16 cellular contexts compared by ENCODE assay signal in genomic region chr3:17755836-17756235, GRCh38. TPM values are rescaled to one million over a fixed set of nuclear protein-coding genes. Genes with fewer than 3 reads are reported as not detected.
DNase-seq lines count a peak whose midpoint lies in the region; ATAC-seq, FAIRE-seq and TF ChIP-seq lines count a peak whose summit lies in the region.
"Had no signal": no experiment of that assay in that cellular context is flagged by ENCODE, and none has a peak within 500 bp of the region (broad histone marks: within the 10 kb centered on the region; RNA-seq: fewer than 3 reads in every experiment).

No MANE protein-coding gene starts in this region.

- TF ChIP-seq CTCF in K562 (IDR thresholded peaks at IDR 0.05 in 2 of 3, conservative IDR thresholded peaks at IDR 0.05 in 1 of 3; ENCODE audit: insufficient read depth in 2 of 3, low read depth in 1 of 3, low read length in 3 of 3) (no peak), upper lobe of left lung (IDR thresholded peaks at IDR 0.05) (no peak)

- no peaks in the 10 kb centered on the region for H4K20me1 ChIP-seq in K562 (replicated peaks; ENCODE audit: control insufficient read depth, insufficient read depth, low read length)

- TF ChIP-seq POLR2A in K562 (conservative IDR thresholded peaks at IDR 0.05) (no peak), upper lobe of left lung (IDR thresholded peaks at IDR 0.05) (no peak)

- ATAC-seq in GM18511 (IDR thresholded peaks at IDR 0.05; ENCODE audit: unreplicated experiment) (peak; percentile 77), GM21528 (IDR thresholded peaks at IDR 0.05; ENCODE audit: low FRiP score, unreplicated experiment) (peak; percentile 70), HG03159 (IDR thresholded peaks at IDR 0.05; ENCODE audit: unreplicated experiment) (peak; percentile 53), K562 (no peak), upper lobe of left lung (ENCODE audit: low FRiP score in 2 of 2) (no peak), HG02642 (IDR thresholded peaks at IDR 0.05; ENCODE audit: poor library complexity, unreplicated experiment) (no peak)

- H3K9me3 ChIP-seq in K562 (replicated peaks; ENCODE audit: control insufficient read depth, insufficient read depth, low read depth, low read length): no peaks in the 10 kb centered on the region
- no peaks in the 10 kb centered on the region for H3K9me3 ChIP-seq in upper lobe of left lung

- no TSS peak for BruUV-seq in K562 (replicated peaks; lab: Mats Ljungman, UMichigan)

- FAIRE-seq in K562 (lab: Jason Lieb, UNC) (no peak), frontal cortex (lab: Jason Lieb, UNC) (no peak)

- H3K9me1 ChIP-seq in K562 (ENCODE audit: control insufficient read depth, insufficient read depth, low read length): no peaks in the 10 kb centered on the region

- CTCF ChIA-PET in K562 (lab: Yijun Ruan, JAX; ENCODE audit: low intra/inter-chr PET ratio): no interaction called here

- WGBS in K562 (ENCODE audit: insufficient coverage, low coverage, missing lambda C conversion rate): 8% methylated on average over 1 of the region's 1 CpG
- WGBS in upper lobe of left lung, 2 donors: 63 to 89% methylated on average over 1 of the region's 1 CpG

- no peaks in the 10 kb centered on the region for H3K27me3 ChIP-seq in K562 (ENCODE audit: control insufficient read depth in 2 of 2, insufficient read depth in 2 of 2, low read length in 2 of 2)
- no peaks in the 10 kb centered on the region for H3K27me3 ChIP-seq in upper lobe of left lung
- H3K27me3 ChIP-seq: brain microvascular endothelial cell had no signal

- no peaks in the 10 kb centered on the region for H3K79me2 ChIP-seq in K562 (ENCODE audit: control insufficient read depth, insufficient read depth, low read length)
- H3K79me2 ChIP-seq: parathyroid adenoma had no signal

- TF ChIP-seq EP300 in K562 (IDR thresholded peaks at IDR 0.05; ENCODE audit: low read length): no peak
- TF ChIP-seq EP300 in upper lobe of left lung (IDR thresholded peaks at IDR 0.05): no peak

- in situ Hi-C loops in K562 (cut with MboI): no loop called here

- H3K4me3 ChIP-seq in K562: no peak overlapping the region
- H3K4me3 ChIP-seq in upper lobe of left lung: no peak overlapping the region

- H3K4me2 ChIP-seq in K562 (ENCODE audit: insufficient read depth, low read length): no peak overlapping the region

- no peak overlapping the region for H3K27ac ChIP-seq in K562 (ENCODE audit: extremely low read depth, low read depth, low read length)
- no peak overlapping the region for H3K27ac ChIP-seq in upper lobe of left lung
- H3K27ac ChIP-seq: brain microvascular endothelial cell, parathyroid adenoma had no signal

- no peaks in the 10 kb centered on the region for H3K36me3 ChIP-seq in K562 (ENCODE audit: control insufficient read depth, insufficient read depth, low read length)
- H3K36me3 ChIP-seq in upper lobe of left lung: no peaks in the 10 kb centered on the region
- H3K36me3 ChIP-seq: brain microvascular endothelial cell had no signal

- no peak for TF ChIP-seq RAD21 in K562 (CRISPR knock-in tag; conservative IDR thresholded peaks at IDR 0.05 in 1 of 2, IDR thresholded peaks at IDR 0.05 in 1 of 2)

- no peak overlapping the region for H3K9ac ChIP-seq in K562 (ENCODE audit: insufficient read depth in 1 of 2, low read depth in 2 of 2, low read length in 2 of 2)
- H3K9ac ChIP-seq: parathyroid adenoma had no signal

- 0 out of 2 replicates have a peak overlapping the region, but pooled peaks have one; percentile 6 for H2AFZ ChIP-seq in K562 (ENCODE audit: low read depth, low read length)
- H2AFZ ChIP-seq: parathyroid adenoma had no signal

- H3K4me1 ChIP-seq in K562 (replicated peaks in 1 of 2; ENCODE audit: control insufficient read depth in 2 of 2, insufficient read depth in 2 of 2, low read length in 2 of 2) (peaks cover 3 to 15% of the 10 kb centered on the region in 2 experiments; a peak in 4 of 5 replicates), upper lobe of left lung (peaks cover 0 to 3% (median 0%) of the 10 kb centered on the region in 4 donors)
- H3K4me1 ChIP-seq: parathyroid adenoma had no signal

- intact Hi-C loops in K562 (cut with micrococcal nuclease): no loop called here

- DNase-seq in K562 (ENCODE audit: extremely low read depth in 1 of 4, low spot score in 3 of 4) (no peak), frontal cortex (ENCODE audit: low spot score in 2 of 2) (no peak), COLO668 (lab: John Stamatoyannopoulos, UW; ENCODE audit: unreplicated experiment) (no peak), upper lobe of left lung (no peak)
- DNase-seq: activated CD4-positive, alpha-beta T cell treated with anti-CD3 and anti-CD28 coated beads, Interleukin-2, amount 50 U/mL, for 48 hours; activated T-cell treated with anti-CD3 and anti-CD28 coated beads, Interleukin-2, amount 50 U/mL, for 48 hours; brain microvascular endothelial cell; COR-L47; NCI-H2227 treated with DMSO at 0.1 percent for 48 hours; stimulated activated CD4-positive, alpha-beta T cell treated with anti-CD3 and anti-CD28 coated beads, Interleukin-4, amount 100 ng/mL, for 24 hours; T-cell had no signal

- POLR2A ChIA-PET in K562 (lab: Yijun Ruan, JAX): interaction anchor here (0.9 to 1.5 kb wide), 3 partner anchors 13 to 14 kb away, joined by 3 to 6 read pairs (median 4); partner anchors contain the start of gene TBC1D5

TF ChIP-seq in K562, 482 proteins besides CTCF, POLR2A, EP300 and RAD21:
- no peak for TF ChIP-seq GTF3C2 (IDR thresholded peaks at IDR 0.05; ENCODE audit: borderline replicate concordance, extremely low read depth, insufficient read length)
- no peak for TF ChIP-seq PHF21A (IDR thresholded peaks at IDR 0.05; ENCODE audit: borderline replicate concordance, low read depth)
- TF ChIP-seq SPI1 (IDR thresholded peaks at IDR 0.05; ENCODE audit: borderline replicate concordance, low read depth, low read length): peak; percentile 12; the same call in 1 of the 2 replicates
- TF ChIP-seq BRF1 (IDR thresholded peaks at IDR 0.05; ENCODE audit: borderline replicate concordance, extremely low read depth, insufficient read length): no peak
- no peak for TF ChIP-seq JUNB (CRISPR knock-in tag; conservative IDR thresholded peaks at IDR 0.05)
- TF ChIP-seq CBFA2T2 (conservative IDR thresholded peaks at IDR 0.05): no peak
- no peak for TF ChIP-seq TCF3 (CRISPR knock-in tag; IDR thresholded peaks at IDR 0.05)
TF ChIP-seq in K562: peak in this region for 1.

RNA-seq across cellular contexts. Expression of gene TBC1D5, which starts 13.4 kb away (rescaled TPM):
- total RNA-seq in K562 (2011; cell fraction: chromatin; rRNA removed; ENCODE audit: low replicate concordance): 37.2 and 85.0 TPM in 2 replicates
- total RNA-seq in K562 (2011; cell fraction: nucleolus; rRNA removed): 19.2 and 21.7 TPM in 2 replicates
- 36.4 and 46.8 TPM in 2 replicates for total RNA-seq in K562 (2011; cell fraction: nucleoplasm; rRNA removed)
- total RNA-seq in K562 (2014; rRNA removed) (26.5 and 27.0 TPM in 2 replicates), K562 (2014; rRNA removed; fragmentation: Illumina TruSeq; extraction: Trizol) (36.0 and 36.4 TPM in 2 replicates), K562 (2015; rRNA removed; fragmentation: Illumina TruSeq; extraction: Trizol) (36.6 and 38.1 TPM in 2 replicates), K562 (2021) (25.6 and 28.9 TPM in 2 replicates), frontal cortex (77.5 TPM), upper lobe of left lung (100 to 1,000 TPM in 1 of 6 donors, 10 to 100 TPM in 5; 53.0 to 135 (median 63.3) TPM)
- polyA plus RNA-seq in K562 (2011; rRNA removed) (28.0 and 31.8 TPM in 2 replicates), K562 (2014; fragmentation: Illumina TruSeq; extraction: Trizol) (21.8 and 24.2 TPM in 2 replicates), K562 (2014; fragmentation: Nextera tagmentation; extraction: Ambion mirVana) (1 to 10 TPM; 2.9 to 5.1 TPM), K562 (2014; rRNA removed) (13.5 and 19.8 TPM in 2 replicates)
- 16.9 and 21.2 TPM in 2 replicates for polyA plus RNA-seq in K562 (2011; cell fraction: cytosol; rRNA removed)
- 15.1 and 18.6 TPM in 2 replicates for polyA plus RNA-seq in K562 (2011; cell fraction: nucleus; rRNA removed)
- polyA plus RNA-seq in K562 (2012): 15.9 and 23.7 TPM in 2 replicates
- 68.1 and 87.9 TPM in 2 replicates for polyA minus RNA-seq in K562 (2011; rRNA and poly(A)+ RNA removed)
- 33.6 and 38.9 TPM in 2 replicates for polyA minus RNA-seq in K562 (2011; cell fraction: cytosol; rRNA and poly(A)+ RNA removed)
- polyA minus RNA-seq in K562 (2011; cell fraction: nucleus; rRNA and poly(A)+ RNA removed): 35.9 and 61.5 TPM in 2 replicates

Comparison
In these comparisons a context has a peak if more than half of its experiments do, and no peak if none do; other contexts are left out.
1. ATAC-seq: peak in GM18511 (single experiment), GM21528 (single experiment) and HG03159 (single experiment); none in K562 (single experiment), upper lobe of left lung (0 of 2) and HG02642 (single experiment).